In genomic region chr11:78432058-78432515, GRCh38 we compare ENCODE assay signal across 8 cellular contexts. TPM values are rescaled to one million over a fixed set of nuclear protein-coding genes. Genes with fewer than 3 reads are reported as not detected.
A peak's percentile ranks its signal among the peaks of the same experiment; 100 is the strongest.
DNase-seq lines count a peak whose midpoint lies in the region; ATAC-seq and TF ChIP-seq lines count a peak whose summit lies in the region.

No MANE protein-coding gene starts in this region.

- peak; percentile 60 for TF ChIP-seq CTCF in HFF-Myc (IDR thresholded peaks at IDR 0.05; ENCODE audit: low read depth, low read length, missing control alignments)
- peak; percentile 48 to 60 for TF ChIP-seq CTCF in brain (conservative IDR thresholded peaks at IDR 0.05)
- peak; percentile 51 for TF ChIP-seq CTCF in nephron progenitor cell (IDR thresholded peaks at IDR 0.05)

- H3K36me3 Mint-ChIP-seq in brain (peaks cover 6% of the 10 kb centered on the region), nephron progenitor cell (ENCODE audit: low read depth) (peaks cover 12% of the 10 kb centered on the region)
- peaks cover 22% of the 10 kb centered on the region for H3K36me3 Mint-ChIP-seq in activated T-helper 2 cell treated with anti-CD3 and anti-CD28 coated beads, Interferon-gamma antibody, Interleukin-2, Interleukin-4, amounts not matched to agents 10 μg/mL and 5 μg/mL and 100 μg/mL, durations not matched to agents 14 hours and 24 hours and 36 hours (ENCODE audit: low read depth)

- peaks cover 3% of the 10 kb centered on the region for H3K4me1 ChIP-seq in Karpas-422 (ENCODE audit: low read length)

- H3K9me3 ChIP-seq in Karpas-422 (ENCODE audit: low read length): no peaks in the 10 kb centered on the region

- no peaks in the 10 kb centered on the region for H4K20me1 ChIP-seq in Karpas-422 (ENCODE audit: insufficient read depth, low read depth, low read length)

- H3K4me3 ChIP-seq in HFF-Myc (replicated peaks; ENCODE audit: low read depth, low read length) (no peak overlapping the region), Karpas-422 (ENCODE audit: low read length) (no peak overlapping the region)

- no peaks in the 10 kb centered on the region for H3K27me3 ChIP-seq in Karpas-422 (ENCODE audit: low read length)

- H3K9me3 Mint-ChIP-seq in brain (no peaks in the 10 kb centered on the region), nephron progenitor cell (no peaks in the 10 kb centered on the region)
- H3K9me3 Mint-ChIP-seq in activated T-helper 2 cell treated with anti-CD3 and anti-CD28 coated beads, Interferon-gamma antibody, Interleukin-2, Interleukin-4, amounts not matched to agents 10 μg/mL and 5 μg/mL and 100 μg/mL, durations not matched to agents 14 hours and 24 hours and 36 hours: no peaks in the 10 kb centered on the region

- intact Hi-C loops in activated T-helper 2 cell treated with anti-CD3 and anti-CD28 coated beads, Interferon-gamma antibody, Interleukin-2, Interleukin-4, amounts not matched to agents 10 μg/mL and 5 μg/mL and 100 μg/mL, durations not matched to agents 14 hours and 24 hours and 36 hours (cut with micrococcal nuclease): no loop called here

- H3K27ac ChIP-seq in Karpas-422 (ENCODE audit: low read length): no peak overlapping the region

- H2AFZ ChIP-seq in Karpas-422 (ENCODE audit: low read length): no peak overlapping the region

- no peaks in the 10 kb centered on the region for H3K4me1 Mint-ChIP-seq in brain
- H3K4me1 Mint-ChIP-seq in nephron progenitor cell: no peaks in the 10 kb centered on the region
- H3K4me1 Mint-ChIP-seq in activated T-helper 2 cell treated with anti-CD3 and anti-CD28 coated beads, Interferon-gamma antibody, Interleukin-2, Interleukin-4, amounts not matched to agents 10 μg/mL and 5 μg/mL and 100 μg/mL, durations not matched to agents 14 hours and 24 hours and 36 hours (ENCODE audit: low read depth): peaks cover 41% of the 10 kb centered on the region

- H3K79me2 ChIP-seq in Karpas-422 (ENCODE audit: low read length): no peaks in the 10 kb centered on the region

- H3K4me3 Mint-ChIP-seq in brain: no peak overlapping the region
- H3K4me3 Mint-ChIP-seq in nephron progenitor cell: no peak overlapping the region
- no peak overlapping the region for H3K4me3 Mint-ChIP-seq in activated T-helper 2 cell treated with anti-CD3 and anti-CD28 coated beads, Interferon-gamma antibody, Interleukin-2, Interleukin-4, amounts not matched to agents 10 μg/mL and 5 μg/mL and 100 μg/mL, durations not matched to agents 14 hours and 24 hours and 36 hours (ENCODE audit: low read depth)

- DNase-seq in Caki2 (ENCODE audit: low read depth): peak; percentile 6
- DNase-seq in HFF-Myc (ENCODE audit: extremely low read depth, low read depth): no peak
- peak; percentile 27 for DNase-seq in nephron progenitor cell
- no peak for DNase-seq in cerebellar nuclear complex (lab: John Stamatoyannopoulos, UW)
- no peak for DNase-seq in Karpas-422
- no peak for DNase-seq in activated T-helper 2 cell treated with anti-CD3 and anti-CD28 coated beads, Interferon-gamma antibody, Interleukin-2, Interleukin-4, amounts not matched to agents 10 μg/mL and 5 μg/mL and 100 μg/mL, durations not matched to agents 14 hours and 24 hours and 36 hours (ENCODE audit: low spot score)

- H3K27ac Mint-ChIP-seq in brain (no peak overlapping the region), nephron progenitor cell (no peak overlapping the region)
- H3K27ac Mint-ChIP-seq in activated T-helper 2 cell treated with anti-CD3 and anti-CD28 coated beads, Interferon-gamma antibody, Interleukin-2, Interleukin-4, amounts not matched to agents 10 μg/mL and 5 μg/mL and 100 μg/mL, durations not matched to agents 14 hours and 24 hours and 36 hours: no peak overlapping the region

- no peak overlapping the region for H3K9ac ChIP-seq in Karpas-422 (ENCODE audit: low read length)

- no peak overlapping the region for H3K4me2 ChIP-seq in Karpas-422 (ENCODE audit: low read depth, low read length, poor library complexity, severe bottlenecking)

- H3K27me3 Mint-ChIP-seq in brain: no peaks in the 10 kb centered on the region
- H3K27me3 Mint-ChIP-seq in nephron progenitor cell (ENCODE audit: low read depth, poor library complexity): peaks cover 5% of the 10 kb centered on the region
- H3K27me3 Mint-ChIP-seq in activated T-helper 2 cell treated with anti-CD3 and anti-CD28 coated beads, Interferon-gamma antibody, Interleukin-2, Interleukin-4, amounts not matched to agents 10 μg/mL and 5 μg/mL and 100 μg/mL, durations not matched to agents 14 hours and 24 hours and 36 hours (ENCODE audit: low read depth): no peaks in the 10 kb centered on the region

- no peaks in the 10 kb centered on the region for H3K9me2 ChIP-seq in Karpas-422 (replicated peaks; ENCODE audit: insufficient read depth, low read length)

- in situ Hi-C loops in Caki2 (cut with HindIII; ENCODE audit: low pct_unique_long_range_greater_than_20kb, low sequenced_read_pairs): no loop called here

- no peaks in the 10 kb centered on the region for H3K36me3 ChIP-seq in Karpas-422 (ENCODE audit: insufficient read depth, low read length)

- no peak for ATAC-seq in GM19397 (IDR thresholded peaks at IDR 0.05; ENCODE audit: unreplicated experiment)

RNA-seq across cellular contexts. Expression of gene GAB2, which starts 14.5 kb away (rescaled TPM):
- 1.9 and 9.7 TPM in 2 replicates for total RNA-seq in Caki2 (2014; rRNA removed; shearing (Covaris generic); ENCODE audit: low replicate concordance)
- 137 TPM for polyA plus RNA-seq in brain (ENCODE audit: insufficient read depth, low read depth, low replicate concordance)
- total RNA-seq in Karpas-422 (2014; rRNA removed; shearing (Covaris generic); ENCODE audit: low replicate concordance): 2.6 and 2.7 TPM in 2 replicates
- 32.8 and 33.2 TPM in 2 replicates for total RNA-seq in activated T-helper 2 cell treated with anti-CD3 and anti-CD28 coated beads, Interferon-gamma antibody, Interleukin-2, Interleukin-4, amounts not matched to agents 10 μg/mL and 5 μg/mL and 100 μg/mL, durations not matched to agents 14 hours and 24 hours and 36 hours

Comparison
In these comparisons a context has a peak if more than half of its experiments do, and no peak if none do; other contexts are left out.
1. DNase-seq: peak in Caki2 (single experiment) and nephron progenitor cell (single experiment); none in HFF-Myc (single experiment), cerebellar nuclear complex (0 of 2), Karpas-422 (single experiment) and activated T-helper 2 cell treated with anti-CD3 and anti-CD28 coated beads, Interferon-gamma antibody, Interleukin-2, Interleukin-4, amounts not matched to agents 10 μg/mL and 5 μg/mL and 100 μg/mL, durations not matched to agents 14 hours and 24 hours and 36 hours (single experiment).
2. Peak in every context shown above with its lines, with median percentiles within 50 percentile points of each other: CTCF ChIP-seq.